ENCODE assay signal across 13 cellular contexts in the genomic region with DNA sequence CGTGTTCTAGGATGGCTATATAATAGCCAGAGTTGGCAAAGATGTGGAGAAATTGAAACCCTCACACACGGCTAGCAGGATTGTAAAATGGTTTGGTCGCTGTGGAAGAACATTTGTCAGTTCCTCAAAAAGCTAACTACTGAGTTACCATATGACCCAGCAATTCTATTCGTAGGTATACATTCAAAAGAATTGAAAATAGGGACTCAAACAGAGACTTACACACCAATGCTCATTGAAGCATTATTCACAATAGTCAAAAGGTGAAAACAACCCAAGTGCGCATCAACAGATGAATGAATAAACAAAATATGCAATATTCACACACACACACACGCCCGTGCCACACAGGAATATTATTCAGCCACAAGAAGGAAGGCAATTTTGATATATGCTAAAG. TPM values are rescaled to one million over a fixed set of nuclear protein-coding genes. Genes with fewer than 3 reads are reported as not detected.
DNase-seq lines count a peak whose midpoint lies in the region; ATAC-seq lines count a peak whose summit lies in the region.
"Had no signal": no experiment of that assay in that cellular context is flagged by ENCODE, and none has a peak within 500 bp of the region (broad histone marks: within the 10 kb centered on the region; RNA-seq: fewer than 3 reads in every experiment).

No MANE protein-coding gene starts in this region.

- H3K27ac Mint-ChIP-seq in natural killer cell treated with Interleukin-12 subunit alpha and Interleukin-12 subunit beta and Interleukin-15 and Interleukin-18, amount 100 ng/mL, for 72 hours: no peak overlapping the region

- peak; percentile 11 to 66 for DNase-seq in NOMO-1 (lab: John Stamatoyannopoulos, UW; ENCODE audit: unreplicated experiment in 2 of 2)
- no peak for DNase-seq in NOMO-1 treated with dmso at 0.1 percent for 144 hours (lab: John Stamatoyannopoulos, UW; ENCODE audit: unreplicated experiment)
- DNase-seq in germinal center (ENCODE audit: low spot score): no peak
- DNase-seq in natural killer cell treated with Interleukin-12 subunit alpha and Interleukin-12 subunit beta and Interleukin-15 and Interleukin-18, amount 100 ng/mL, for 72 hours (ENCODE audit: low spot score): no peak
- no peak for DNase-seq in NCI-H2196 treated with DMSO at 0.1 percent for 48 hours (lab: John Stamatoyannopoulos, UW; ENCODE audit: unreplicated experiment)
- DNase-seq in activated gamma-delta T cell (lab: John Stamatoyannopoulos, UW): no peak
- DNase-seq: dermis blood vessel endothelial cell, foreskin keratinocyte, NCI-H146, T-helper 2 cell had no signal

- peaks cover 9 to 13% of the 10 kb centered on the region in 2 donors for H3K27me3 Mint-ChIP-seq in natural killer cell treated with Interleukin-12 subunit alpha and Interleukin-12 subunit beta and Interleukin-15 and Interleukin-18, amount 100 ng/mL, for 72 hours

- H3K4me3 Mint-ChIP-seq in natural killer cell treated with Interleukin-12 subunit alpha and Interleukin-12 subunit beta and Interleukin-15 and Interleukin-18, amount 100 ng/mL, for 72 hours: no peak overlapping the region
- H3K4me3 Mint-ChIP-seq: neural crest cell had no signal

- H3K9me3 Mint-ChIP-seq in natural killer cell treated with Interleukin-12 subunit alpha and Interleukin-12 subunit beta and Interleukin-15 and Interleukin-18, amount 100 ng/mL, for 72 hours: no peaks in the 10 kb centered on the region

- ATAC-seq in GM21786 (IDR thresholded peaks at IDR 0.05; ENCODE audit: unreplicated experiment): peak; percentile 75
- ATAC-seq in HG03159 (IDR thresholded peaks at IDR 0.05; ENCODE audit: unreplicated experiment): peak; percentile 79
- no peak for ATAC-seq in natural killer cell treated with Interleukin-12 subunit alpha and Interleukin-12 subunit beta and Interleukin-15 and Interleukin-18, amount 100 ng/mL, for 72 hours
- ATAC-seq: foreskin keratinocyte had no signal

- no peaks in the 10 kb centered on the region for H3K36me3 Mint-ChIP-seq in natural killer cell treated with Interleukin-12 subunit alpha and Interleukin-12 subunit beta and Interleukin-15 and Interleukin-18, amount 100 ng/mL, for 72 hours

- peaks cover 11 to 13% of the 10 kb centered on the region in 2 donors for H3K4me1 Mint-ChIP-seq in natural killer cell treated with Interleukin-12 subunit alpha and Interleukin-12 subunit beta and Interleukin-15 and Interleukin-18, amount 100 ng/mL, for 72 hours (ENCODE audit: low read depth in 2 of 2)

RNA-seq across cellular contexts. Expression of a gene that starts 59.1 kb away (rescaled TPM):
- total RNA-seq in natural killer cell treated with Interleukin-12 subunit alpha and Interleukin-12 subunit beta and Interleukin-15 and Interleukin-18, amount 100 ng/mL, for 72 hours: 10 to 100 TPM; 18.2 to 19.1 TPM

Comparison
In these comparisons a context has a peak if more than half of its experiments do, and no peak if none do; other contexts are left out.
1. DNase-seq: peak in NOMO-1 (2 of 2); none in NOMO-1 treated with dmso at 0.1 percent for 144 hours (single experiment), germinal center (single experiment), natural killer cell treated with Interleukin-12 subunit alpha and Interleukin-12 subunit beta and Interleukin-15 and Interleukin-18, amount 100 ng/mL, for 72 hours (single experiment), NCI-H2196 treated with DMSO at 0.1 percent for 48 hours (single experiment) and activated gamma-delta T cell (single experiment).
2. ATAC-seq: peak in GM21786 (single experiment) and HG03159 (single experiment); none in natural killer cell treated with Interleukin-12 subunit alpha and Interleukin-12 subunit beta and Interleukin-15 and Interleukin-18, amount 100 ng/mL, for 72 hours (0 of 2).